ENCODE assay signal across 23 cellular contexts in genomic region chr1:12301518-12302237, GRCh38.
"Had no signal": no experiment of that assay in that cellular context is flagged by ENCODE, and none has a peak within 500 bp of the region (broad histone marks: within the 10 kb centered on the region; RNA-seq: fewer than 3 reads in every experiment).

No MANE protein-coding gene starts in this region.

- H3K79me2 ChIP-seq: parathyroid adenoma had no signal

- H3K27ac Mint-ChIP-seq: endodermal cell had no signal

- H3K27me3 ChIP-seq: colonic mucosa, foreskin keratinocyte, stomach, transverse colon had no signal

- H3K9me3 Mint-ChIP-seq: natural killer cell treated with Interleukin-12 subunit alpha and Interleukin-12 subunit beta and Interleukin-15 and Interleukin-18, amount 100 ng/mL, for 72 hours had no signal

- H3K27ac ChIP-seq: colonic mucosa, foreskin keratinocyte, parathyroid adenoma, prostate gland, stomach, transverse colon had no signal

- H2AFZ ChIP-seq: parathyroid adenoma had no signal

- H3K4me1 ChIP-seq: colonic mucosa, foreskin keratinocyte, parathyroid adenoma, prostate gland, transverse colon had no signal

- H3K9me3 ChIP-seq: colonic mucosa, prostate gland, stomach, thoracic aorta, transverse colon had no signal

- H3K9ac ChIP-seq: parathyroid adenoma had no signal

- H3K27me3 Mint-ChIP-seq: natural killer cell treated with Interleukin-12 subunit alpha and Interleukin-12 subunit beta and Interleukin-15 and Interleukin-18, amount 100 ng/mL, for 72 hours had no signal

- DNase-seq: colonic mucosa; effector CD4-positive, alpha-beta T cell; endodermal cell; erythroblast; foreskin keratinocyte; hippocampal formation; kidney glomerular epithelial cell; mesenchymal stem cell; midbrain; occipital lobe; stimulated activated CD4-positive, alpha-beta T cell treated with anti-CD3 and anti-CD28 coated beads, Interleukin-2, amount 100 ng/mL, for 24 hours; stimulated activated CD4-positive, alpha-beta T cell treated with anti-CD3 and anti-CD28 coated beads, Interleukin-4, amount 100 ng/mL, for 4 hours; stimulated activated naive CD4-positive, alpha-beta T cell; stomach; substantia nigra; transverse colon had no signal

- ATAC-seq: foreskin keratinocyte; left lobe of liver; natural killer cell treated with Interleukin-12 subunit alpha and Interleukin-12 subunit beta and Interleukin-15 and Interleukin-18, amount 100 ng/mL, for 72 hours; sciatic nerve had no signal

- H3K4me3 ChIP-seq: colonic mucosa, lung, prostate gland, stomach, thoracic aorta, transverse colon had no signal

- H3K4me3 Mint-ChIP-seq: endodermal cell; natural killer cell treated with Interleukin-12 subunit alpha and Interleukin-12 subunit beta and Interleukin-15 and Interleukin-18, amount 100 ng/mL, for 72 hours had no signal

- H3K36me3 ChIP-seq: colonic mucosa, prostate gland had no signal
